ENCODE assay signal across 1 cellular context in the genomic region with DNA sequence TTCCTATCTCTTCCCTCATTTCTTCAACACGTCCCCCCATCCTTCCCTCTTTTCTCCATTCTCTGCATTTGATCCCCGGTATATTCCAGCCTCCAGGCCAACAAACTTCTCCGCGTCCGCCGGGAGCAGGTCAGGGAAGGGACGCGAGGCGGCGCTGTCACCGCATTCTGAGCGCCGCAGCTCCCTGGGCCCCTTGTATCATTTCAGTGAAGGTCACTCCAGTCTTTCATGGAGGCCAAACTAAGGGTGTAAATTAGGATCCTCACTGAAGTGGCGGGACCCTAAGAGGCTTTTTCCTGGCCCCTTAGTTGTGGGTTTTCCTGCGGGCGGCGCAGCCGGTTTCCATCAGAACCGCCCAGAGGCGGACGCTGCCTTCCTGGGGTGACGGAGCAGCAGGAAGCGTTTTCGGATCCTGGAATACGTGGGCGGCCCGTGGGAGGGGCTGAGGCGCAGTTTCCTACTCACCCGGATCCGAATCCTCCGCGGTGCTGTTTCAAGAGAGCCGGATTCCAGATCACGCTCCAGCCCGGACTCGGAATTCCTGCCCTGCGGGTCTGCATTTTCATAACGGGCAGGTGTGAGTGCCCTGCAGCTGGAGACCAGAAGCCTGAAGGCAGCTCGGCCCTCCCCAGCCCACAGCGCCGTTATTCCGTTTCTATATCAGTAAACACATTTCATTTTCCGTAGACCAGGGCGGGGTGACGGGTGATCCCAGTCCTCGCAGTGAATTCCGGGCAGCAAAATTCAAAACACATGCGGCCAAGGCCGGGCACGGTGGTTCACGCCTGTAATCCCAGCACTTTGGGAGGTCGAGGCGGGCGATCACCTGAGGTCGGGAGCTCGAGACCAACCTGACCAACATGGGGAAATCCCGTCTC.
TF ChIP-seq lines count a peak whose summit lies in the region.

No MANE protein-coding gene starts in this region.

TF ChIP-seq in HepG2, 621 proteins besides CTCF, POLR2A, EP300 and RAD21 (continued from another document and continues in another):
- TF ChIP-seq, protein P1, sequence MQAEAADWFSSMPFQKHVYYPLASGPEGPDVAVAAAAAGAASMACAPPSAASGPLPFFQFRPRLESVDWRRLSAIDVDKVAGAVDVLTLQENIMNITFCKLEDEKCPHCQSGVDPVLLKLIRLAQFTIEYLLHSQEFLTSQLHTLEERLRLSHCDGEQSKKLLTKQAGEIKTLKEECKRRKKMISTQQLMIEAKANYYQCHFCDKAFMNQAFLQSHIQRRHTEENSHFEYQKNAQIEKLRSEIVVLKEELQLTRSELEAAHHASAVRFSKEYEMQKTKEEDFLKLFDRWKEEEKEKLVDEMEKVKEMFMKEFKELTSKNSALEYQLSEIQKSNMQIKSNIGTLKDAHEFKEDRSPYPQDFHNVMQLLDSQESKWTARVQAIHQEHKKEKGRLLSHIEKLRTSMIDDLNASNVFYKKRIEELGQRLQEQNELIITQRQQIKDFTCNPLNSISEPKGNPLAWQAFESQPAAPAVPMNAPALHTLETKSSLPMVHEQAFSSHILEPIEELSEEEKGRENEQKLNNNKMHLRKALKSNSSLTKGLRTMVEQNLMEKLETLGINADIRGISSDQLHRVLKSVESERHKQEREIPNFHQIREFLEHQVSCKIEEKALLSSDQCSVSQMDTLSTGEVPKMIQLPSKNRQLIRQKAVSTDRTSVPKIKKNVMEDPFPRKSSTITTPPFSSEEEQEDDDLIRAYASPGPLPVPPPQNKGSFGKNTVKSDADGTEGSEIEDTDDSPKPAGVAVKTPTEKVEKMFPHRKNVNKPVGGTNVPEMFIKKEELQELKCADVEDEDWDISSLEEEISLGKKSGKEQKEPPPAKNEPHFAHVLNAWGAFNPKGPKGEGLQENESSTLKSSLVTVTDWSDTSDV (CRISPR knock-in tag; IDR thresholded peaks at IDR 0.05): no peak
- peak; percentile 23; the same call in 1 of the 2 replicates for TF ChIP-seq KDM5A (IDR thresholded peaks at IDR 0.05; ENCODE audit: borderline replicate concordance, low read length)
- TF ChIP-seq ZNF530 (CRISPR knock-in tag; IDR thresholded peaks at IDR 0.05; ENCODE audit: low read depth): no peak
- 0 out of 2 replicates have a peak, but pooled peaks have one; percentile 60 for TF ChIP-seq HDAC1 (CRISPR knock-in tag; IDR thresholded peaks at IDR 0.05)
- no peak for TF ChIP-seq HIVEP1 (CRISPR knock-in tag; IDR thresholded peaks at IDR 0.05)
- no peak for TF ChIP-seq ZNF674 (CRISPR knock-in tag; IDR thresholded peaks at IDR 0.05; ENCODE audit: low read depth)
- peak; percentile 60; the same call in 1 of the 2 replicates for TF ChIP-seq CBX5 (CRISPR knock-in tag; IDR thresholded peaks at IDR 0.05; ENCODE audit: borderline replicate concordance)
- TF ChIP-seq, protein P2, sequence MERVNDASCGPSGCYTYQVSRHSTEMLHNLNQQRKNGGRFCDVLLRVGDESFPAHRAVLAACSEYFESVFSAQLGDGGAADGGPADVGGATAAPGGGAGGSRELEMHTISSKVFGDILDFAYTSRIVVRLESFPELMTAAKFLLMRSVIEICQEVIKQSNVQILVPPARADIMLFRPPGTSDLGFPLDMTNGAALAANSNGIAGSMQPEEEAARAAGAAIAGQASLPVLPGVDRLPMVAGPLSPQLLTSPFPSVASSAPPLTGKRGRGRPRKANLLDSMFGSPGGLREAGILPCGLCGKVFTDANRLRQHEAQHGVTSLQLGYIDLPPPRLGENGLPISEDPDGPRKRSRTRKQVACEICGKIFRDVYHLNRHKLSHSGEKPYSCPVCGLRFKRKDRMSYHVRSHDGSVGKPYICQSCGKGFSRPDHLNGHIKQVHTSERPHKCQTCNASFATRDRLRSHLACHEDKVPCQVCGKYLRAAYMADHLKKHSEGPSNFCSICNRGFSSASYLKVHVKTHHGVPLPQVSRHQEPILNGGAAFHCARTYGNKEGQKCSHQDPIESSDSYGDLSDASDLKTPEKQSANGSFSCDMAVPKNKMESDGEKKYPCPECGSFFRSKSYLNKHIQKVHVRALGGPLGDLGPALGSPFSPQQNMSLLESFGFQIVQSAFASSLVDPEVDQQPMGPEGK (CRISPR knock-in tag; IDR thresholded peaks at IDR 0.05): peak; percentile 44
- peak; percentile 90 for TF ChIP-seq SAP130 (CRISPR knock-in tag; IDR thresholded peaks at IDR 0.05; ENCODE audit: low read depth)
- TF ChIP-seq ZNF614 (CRISPR knock-in tag; IDR thresholded peaks at IDR 0.05; ENCODE audit: borderline replicate concordance): peak; percentile 38; the same call in 1 of the 2 replicates
- TF ChIP-seq, protein P3, sequence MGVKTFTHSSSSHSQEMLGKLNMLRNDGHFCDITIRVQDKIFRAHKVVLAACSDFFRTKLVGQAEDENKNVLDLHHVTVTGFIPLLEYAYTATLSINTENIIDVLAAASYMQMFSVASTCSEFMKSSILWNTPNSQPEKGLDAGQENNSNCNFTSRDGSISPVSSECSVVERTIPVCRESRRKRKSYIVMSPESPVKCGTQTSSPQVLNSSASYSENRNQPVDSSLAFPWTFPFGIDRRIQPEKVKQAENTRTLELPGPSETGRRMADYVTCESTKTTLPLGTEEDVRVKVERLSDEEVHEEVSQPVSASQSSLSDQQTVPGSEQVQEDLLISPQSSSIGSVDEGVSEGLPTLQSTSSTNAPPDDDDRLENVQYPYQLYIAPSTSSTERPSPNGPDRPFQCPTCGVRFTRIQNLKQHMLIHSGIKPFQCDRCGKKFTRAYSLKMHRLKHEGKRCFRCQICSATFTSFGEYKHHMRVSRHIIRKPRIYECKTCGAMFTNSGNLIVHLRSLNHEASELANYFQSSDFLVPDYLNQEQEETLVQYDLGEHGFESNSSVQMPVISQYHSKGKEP (CRISPR knock-in tag; IDR thresholded peaks at IDR 0.05): 0 out of 2 replicates have a peak, but pooled peaks have one; percentile 12
- TF ChIP-seq MIXL1 (CRISPR knock-in tag; IDR thresholded peaks at IDR 0.05): no peak
- TF ChIP-seq ZNF558 (CRISPR knock-in tag; IDR thresholded peaks at IDR 0.05; ENCODE audit: borderline replicate concordance): 0 out of 2 replicates have a peak, but pooled peaks have one; percentile 43
- no peak for TF ChIP-seq ZSCAN22 (CRISPR knock-in tag; IDR thresholded peaks at IDR 0.05)
- TF ChIP-seq CC2D1A (CRISPR knock-in tag; IDR thresholded peaks at IDR 0.05): no peak
- TF ChIP-seq, protein P4, sequence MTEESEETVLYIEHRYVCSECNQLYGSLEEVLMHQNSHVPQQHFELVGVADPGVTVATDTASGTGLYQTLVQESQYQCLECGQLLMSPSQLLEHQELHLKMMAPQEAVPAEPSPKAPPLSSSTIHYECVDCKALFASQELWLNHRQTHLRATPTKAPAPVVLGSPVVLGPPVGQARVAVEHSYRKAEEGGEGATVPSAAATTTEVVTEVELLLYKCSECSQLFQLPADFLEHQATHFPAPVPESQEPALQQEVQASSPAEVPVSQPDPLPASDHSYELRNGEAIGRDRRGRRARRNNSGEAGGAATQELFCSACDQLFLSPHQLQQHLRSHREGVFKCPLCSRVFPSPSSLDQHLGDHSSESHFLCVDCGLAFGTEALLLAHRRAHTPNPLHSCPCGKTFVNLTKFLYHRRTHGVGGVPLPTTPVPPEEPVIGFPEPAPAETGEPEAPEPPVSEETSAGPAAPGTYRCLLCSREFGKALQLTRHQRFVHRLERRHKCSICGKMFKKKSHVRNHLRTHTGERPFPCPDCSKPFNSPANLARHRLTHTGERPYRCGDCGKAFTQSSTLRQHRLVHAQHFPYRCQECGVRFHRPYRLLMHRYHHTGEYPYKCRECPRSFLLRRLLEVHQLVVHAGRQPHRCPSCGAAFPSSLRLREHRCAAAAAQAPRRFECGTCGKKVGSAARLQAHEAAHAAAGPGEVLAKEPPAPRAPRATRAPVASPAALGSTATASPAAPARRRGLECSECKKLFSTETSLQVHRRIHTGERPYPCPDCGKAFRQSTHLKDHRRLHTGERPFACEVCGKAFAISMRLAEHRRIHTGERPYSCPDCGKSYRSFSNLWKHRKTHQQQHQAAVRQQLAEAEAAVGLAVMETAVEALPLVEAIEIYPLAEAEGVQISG (CRISPR knock-in tag; IDR thresholded peaks at IDR 0.05): peak; percentile 77
- no peak for TF ChIP-seq MTA3 (CRISPR knock-in tag; IDR thresholded peaks at IDR 0.05)
- TF ChIP-seq, protein P5, sequence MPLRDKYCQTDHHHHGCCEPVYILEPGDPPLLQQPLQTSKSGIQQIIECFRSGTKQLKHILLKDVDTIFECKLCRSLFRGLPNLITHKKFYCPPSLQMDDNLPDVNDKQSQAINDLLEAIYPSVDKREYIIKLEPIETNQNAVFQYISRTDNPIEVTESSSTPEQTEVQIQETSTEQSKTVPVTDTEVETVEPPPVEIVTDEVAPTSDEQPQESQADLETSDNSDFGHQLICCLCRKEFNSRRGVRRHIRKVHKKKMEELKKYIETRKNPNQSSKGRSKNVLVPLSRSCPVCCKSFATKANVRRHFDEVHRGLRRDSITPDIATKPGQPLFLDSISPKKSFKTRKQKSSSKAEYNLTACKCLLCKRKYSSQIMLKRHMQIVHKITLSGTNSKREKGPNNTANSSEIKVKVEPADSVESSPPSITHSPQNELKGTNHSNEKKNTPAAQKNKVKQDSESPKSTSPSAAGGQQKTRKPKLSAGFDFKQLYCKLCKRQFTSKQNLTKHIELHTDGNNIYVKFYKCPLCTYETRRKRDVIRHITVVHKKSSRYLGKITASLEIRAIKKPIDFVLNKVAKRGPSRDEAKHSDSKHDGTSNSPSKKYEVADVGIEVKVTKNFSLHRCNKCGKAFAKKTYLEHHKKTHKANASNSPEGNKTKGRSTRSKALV (CRISPR knock-in tag; IDR thresholded peaks at IDR 0.05): no peak
- TF ChIP-seq, protein P6, sequence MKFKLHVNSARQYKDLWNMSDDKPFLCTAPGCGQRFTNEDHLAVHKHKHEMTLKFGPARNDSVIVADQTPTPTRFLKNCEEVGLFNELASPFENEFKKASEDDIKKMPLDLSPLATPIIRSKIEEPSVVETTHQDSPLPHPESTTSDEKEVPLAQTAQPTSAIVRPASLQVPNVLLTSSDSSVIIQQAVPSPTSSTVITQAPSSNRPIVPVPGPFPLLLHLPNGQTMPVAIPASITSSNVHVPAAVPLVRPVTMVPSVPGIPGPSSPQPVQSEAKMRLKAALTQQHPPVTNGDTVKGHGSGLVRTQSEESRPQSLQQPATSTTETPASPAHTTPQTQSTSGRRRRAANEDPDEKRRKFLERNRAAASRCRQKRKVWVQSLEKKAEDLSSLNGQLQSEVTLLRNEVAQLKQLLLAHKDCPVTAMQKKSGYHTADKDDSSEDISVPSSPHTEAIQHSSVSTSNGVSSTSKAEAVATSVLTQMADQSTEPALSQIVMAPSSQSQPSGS (CRISPR knock-in tag; IDR thresholded peaks at IDR 0.05): no peak
- TF ChIP-seq, protein P7, sequence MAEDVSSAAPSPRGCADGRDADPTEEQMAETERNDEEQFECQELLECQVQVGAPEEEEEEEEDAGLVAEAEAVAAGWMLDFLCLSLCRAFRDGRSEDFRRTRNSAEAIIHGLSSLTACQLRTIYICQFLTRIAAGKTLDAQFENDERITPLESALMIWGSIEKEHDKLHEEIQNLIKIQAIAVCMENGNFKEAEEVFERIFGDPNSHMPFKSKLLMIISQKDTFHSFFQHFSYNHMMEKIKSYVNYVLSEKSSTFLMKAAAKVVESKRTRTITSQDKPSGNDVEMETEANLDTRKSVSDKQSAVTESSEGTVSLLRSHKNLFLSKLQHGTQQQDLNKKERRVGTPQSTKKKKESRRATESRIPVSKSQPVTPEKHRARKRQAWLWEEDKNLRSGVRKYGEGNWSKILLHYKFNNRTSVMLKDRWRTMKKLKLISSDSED (CRISPR knock-in tag; IDR thresholded peaks at IDR 0.05): no peak
- no peak for TF ChIP-seq SETDB1 (CRISPR knock-in tag; IDR thresholded peaks at IDR 0.05; ENCODE audit: borderline replicate concordance)
- no peak; the same call in 1 of the 2 replicates for TF ChIP-seq HNF4A (CRISPR knock-in tag; IDR thresholded peaks at IDR 0.05)
- TF ChIP-seq NRL (CRISPR knock-in tag; IDR thresholded peaks at IDR 0.05; ENCODE audit: borderline replicate concordance): peak; percentile 86
- TF ChIP-seq, protein P8, sequence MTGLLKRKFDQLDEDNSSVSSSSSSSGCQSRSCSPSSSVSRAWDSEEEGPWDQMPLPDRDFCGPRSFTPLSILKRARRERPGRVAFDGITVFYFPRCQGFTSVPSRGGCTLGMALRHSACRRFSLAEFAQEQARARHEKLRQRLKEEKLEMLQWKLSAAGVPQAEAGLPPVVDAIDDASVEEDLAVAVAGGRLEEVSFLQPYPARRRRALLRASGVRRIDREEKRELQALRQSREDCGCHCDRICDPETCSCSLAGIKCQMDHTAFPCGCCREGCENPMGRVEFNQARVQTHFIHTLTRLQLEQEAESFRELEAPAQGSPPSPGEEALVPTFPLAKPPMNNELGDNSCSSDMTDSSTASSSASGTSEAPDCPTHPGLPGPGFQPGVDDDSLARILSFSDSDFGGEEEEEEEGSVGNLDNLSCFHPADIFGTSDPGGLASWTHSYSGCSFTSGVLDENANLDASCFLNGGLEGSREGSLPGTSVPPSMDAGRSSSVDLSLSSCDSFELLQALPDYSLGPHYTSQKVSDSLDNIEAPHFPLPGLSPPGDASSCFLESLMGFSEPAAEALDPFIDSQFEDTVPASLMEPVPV (CRISPR knock-in tag; IDR thresholded peaks at IDR 0.05): 0 out of 2 replicates have a peak, but pooled peaks have one; percentile 43
- peak; percentile 68; the same call in 1 of the 2 replicates for TF ChIP-seq ZNF766 (CRISPR knock-in tag; IDR thresholded peaks at IDR 0.05; ENCODE audit: borderline replicate concordance)
- TF ChIP-seq, protein P9, sequence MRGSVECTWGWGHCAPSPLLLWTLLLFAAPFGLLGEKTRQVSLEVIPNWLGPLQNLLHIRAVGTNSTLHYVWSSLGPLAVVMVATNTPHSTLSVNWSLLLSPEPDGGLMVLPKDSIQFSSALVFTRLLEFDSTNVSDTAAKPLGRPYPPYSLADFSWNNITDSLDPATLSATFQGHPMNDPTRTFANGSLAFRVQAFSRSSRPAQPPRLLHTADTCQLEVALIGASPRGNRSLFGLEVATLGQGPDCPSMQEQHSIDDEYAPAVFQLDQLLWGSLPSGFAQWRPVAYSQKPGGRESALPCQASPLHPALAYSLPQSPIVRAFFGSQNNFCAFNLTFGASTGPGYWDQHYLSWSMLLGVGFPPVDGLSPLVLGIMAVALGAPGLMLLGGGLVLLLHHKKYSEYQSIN (CRISPR knock-in tag; IDR thresholded peaks at IDR 0.05; ENCODE audit: borderline replicate concordance): no peak
- TF ChIP-seq ATF7 (IDR thresholded peaks at IDR 0.05): no peak
- no peak; the same call in 1 of the 2 replicates for TF ChIP-seq ATF7 (CRISPR knock-in tag; IDR thresholded peaks at IDR 0.05)
- peak; percentile 80 for TF ChIP-seq PHF8 (CRISPR knock-in tag; IDR thresholded peaks at IDR 0.05)
- TF ChIP-seq SUZ12 (IDR thresholded peaks at IDR 0.05; ENCODE audit: low read depth, low read length): no peak
- TF ChIP-seq JARID2 (CRISPR knock-in tag; IDR thresholded peaks at IDR 0.05; ENCODE audit: insufficient replicate concordance): no peak
- no peak for TF ChIP-seq ZNF713 (CRISPR knock-in tag; IDR thresholded peaks at IDR 0.05)
- no peak for TF ChIP-seq ZNF101 (CRISPR knock-in tag; IDR thresholded peaks at IDR 0.05; ENCODE audit: borderline replicate concordance, low read depth)
- TF ChIP-seq ZNF570 (CRISPR knock-in tag; IDR thresholded peaks at IDR 0.05; ENCODE audit: borderline replicate concordance): no peak
- TF ChIP-seq, protein P10, sequence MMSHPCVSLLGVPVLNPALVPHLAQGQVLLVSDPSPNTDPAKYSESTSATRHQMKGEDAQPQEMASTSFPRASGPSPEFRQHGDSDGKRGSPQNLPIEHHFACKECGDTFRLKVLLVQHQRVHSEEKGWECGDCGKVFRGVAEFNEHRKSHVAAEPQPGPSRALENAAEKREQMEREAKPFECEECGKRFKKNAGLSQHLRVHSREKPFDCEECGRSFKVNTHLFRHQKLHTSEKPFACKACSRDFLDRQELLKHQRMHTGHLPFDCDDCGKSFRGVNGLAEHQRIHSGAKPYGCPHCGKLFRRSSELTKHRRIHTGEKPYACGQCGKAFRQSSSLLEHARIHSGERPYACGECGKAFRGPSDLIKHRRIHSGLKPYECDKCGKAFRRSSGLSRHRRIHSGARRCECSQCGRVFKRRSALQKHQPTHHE (CRISPR knock-in tag; IDR thresholded peaks at IDR 0.05; ENCODE audit: borderline replicate concordance): no peak
- TF ChIP-seq ZKSCAN1 (IDR thresholded peaks at IDR 0.05; ENCODE audit: low read length): no peak
- TF ChIP-seq ZBTB8A (CRISPR knock-in tag; IDR thresholded peaks at IDR 0.05; ENCODE audit: borderline replicate concordance, low read depth): no peak; the same call in 1 of the 2 replicates
